In genomic region chr11:133520707-133521106, GRCh38 we compare ENCODE assay signal across 17 cellular contexts. TPM values are rescaled to one million over a fixed set of nuclear protein-coding genes. Genes with fewer than 3 reads are reported as not detected.
DNase-seq lines count a peak whose midpoint lies in the region; ATAC-seq, FAIRE-seq and TF ChIP-seq lines count a peak whose summit lies in the region.
"Had no signal": no experiment of that assay in that cellular context is flagged by ENCODE, and none has a peak within 500 bp of the region (broad histone marks: within the 10 kb centered on the region; RNA-seq: fewer than 3 reads in every experiment).

No MANE protein-coding gene starts in this region.

- H4K5ac ChIP-seq in H1 (ENCODE audit: insufficient read length, low read depth, low read length), result no peak overlapping the region

- H3K79me2 ChIP-seq in H1 (ENCODE audit: control insufficient read depth in 1 of 2, insufficient read depth in 2 of 2, low read length in 2 of 2), result no peaks in the 10 kb centered on the region

- no peak overlapping the region for H3K56ac ChIP-seq in H1 (replicated peaks; ENCODE audit: insufficient read length, low read depth, low read length)

- H3K27ac ChIP-seq in H1 (ENCODE audit: low read depth, low read length), result no peak overlapping the region
- H3K27ac ChIP-seq in right cardiac atrium (ENCODE audit: low read length), result peak overlapping the region; percentile 2
- no peak overlapping the region for H3K27ac ChIP-seq in left lung

- H3K9ac ChIP-seq in H1 (replicated peaks in 1 of 4; ENCODE audit: extremely low read depth in 1 of 4, low read depth in 3 of 4, low read length in 3 of 4), result no peak overlapping the region

- H3K4ac ChIP-seq in H1 (replicated peaks; ENCODE audit: insufficient read length, low read depth, low read length), result no peak overlapping the region

- intact Hi-C loops in right cardiac atrium (cut with DNase I), result no loop called here
- intact Hi-C loops in left lung (cut with DNase I), result no loop called here

- POLR2A ChIA-PET in H1 (lab: Charles Lee; ENCODE audit: partially characterized antibody), result interaction anchor here (0.9 kb wide), 1 partner anchor 44 kb away, joined by 3 read pairs; no protein-coding TSS in a partner anchor

- no peak overlapping the region for H3K23ac ChIP-seq in H1 (ENCODE audit: insufficient read length)

- no peak overlapping the region for H2AK5ac ChIP-seq in H1 (ENCODE audit: low read depth, low read length)

- TF ChIP-seq POLR2A in H1 (IDR thresholded peaks at IDR 0.05; ENCODE audit: control extremely low read depth in 1 of 2, low read depth in 2 of 2, low read length in 2 of 2), result no peak

- peak; percentile 93 to 94 for ATAC-seq in right cardiac atrium
- ATAC-seq in left lung, result no peak
- ATAC-seq in activated T-cell treated with anti-CD3 and anti-CD28 coated beads, Interleukin-2, amount 50 U/mL, for 72 hours (replicated peaks in 1 of 2), result no peak

- H4K91ac ChIP-seq in H1 (replicated peaks; ENCODE audit: insufficient read length, low read length), result no peak overlapping the region

- H3K27me3 ChIP-seq in H1 (replicated peaks in 1 of 4; ENCODE audit: control insufficient read depth in 3 of 4, extremely low read depth in 1 of 4, insufficient read depth in 3 of 4, low read length in 3 of 4) (no peaks in the 10 kb centered on the region), right cardiac atrium (ENCODE audit: control insufficient read depth, insufficient read depth) (no peaks in the 10 kb centered on the region), left lung (no peaks in the 10 kb centered on the region)

- H3K27me3 Mint-ChIP-seq in activated T-cell treated with anti-CD3 and anti-CD28 coated beads, Interleukin-2, amount 50 U/mL, for 72 hours (ENCODE audit: low read depth), result no peaks in the 10 kb centered on the region
- H3K27me3 Mint-ChIP-seq: CD4-positive, CD25-positive, alpha-beta regulatory T cell had no signal

- no peak for FAIRE-seq in H1 (lab: Jason Lieb, UNC)
- FAIRE-seq: H54 had no signal

- no peak overlapping the region for H2BK20ac ChIP-seq in H1 (ENCODE audit: low read length)

- no peak overlapping the region for H3K4me2 ChIP-seq in H1 (ENCODE audit: insufficient read depth in 1 of 2, low read depth in 2 of 2, low read length in 2 of 2)

- peaks cover 4% of the 10 kb centered on the region; the same call in 1 of the 2 replicates for H3K23me2 ChIP-seq in H1 (ENCODE audit: low read depth, low read length)

- WGBS in H1 (ENCODE audit: extremely low coverage in 1 of 2, insufficient coverage in 1 of 2, insufficient read length in 1 of 2, insufficient replicate concordance in 2 of 2, low coverage in 1 of 2, low lambda C conversion rate in 2 of 2, missing lambda C conversion rate in 1 of 2), 2 experiments, result 78% methylated on average over 6 of the region's 7 CpGs; no CpG with 5 or more reads in 1 of the 2 experiments
- 21% methylated on average over 7 of the region's 7 CpGs for WGBS in right cardiac atrium

- TF ChIP-seq CTCF in H1 (IDR thresholded peaks at IDR 0.05; ENCODE audit: control extremely low read depth in 1 of 3, insufficient read depth in 1 of 3, low read depth in 1 of 3, low read length in 3 of 3) (no peak), left lung (IDR thresholded peaks at IDR 0.05) (no peak)

- H3K36me3 ChIP-seq in H1 (ENCODE audit: control insufficient read depth in 2 of 4, insufficient read depth in 4 of 4, low read length in 3 of 4) (no peaks in the 10 kb centered on the region; a peak in 1 of 8 replicates), left lung (no peaks in the 10 kb centered on the region)

- H3K14ac ChIP-seq in H1 (ENCODE audit: insufficient read length), result no peak overlapping the region

- no peak for TF ChIP-seq RAD21 in H1 (IDR thresholded peaks at IDR 0.05 in 1 of 2, conservative IDR thresholded peaks at IDR 0.05 in 1 of 2; ENCODE audit: low read depth in 2 of 2, low read length in 2 of 2)

- H3K9me3 ChIP-seq in H1 (ENCODE audit: insufficient read depth in 2 of 2, low read depth in 1 of 2, low read length in 1 of 2) (no peaks in the 10 kb centered on the region), right cardiac atrium (ENCODE audit: control insufficient read depth, low read length) (no peaks in the 10 kb centered on the region), left lung (no peaks in the 10 kb centered on the region)

- H2AFZ ChIP-seq in H1 (ENCODE audit: low read length), result no peak overlapping the region

- peaks cover 2% of the 10 kb centered on the region for H3K79me1 ChIP-seq in H1 (ENCODE audit: low read depth, low read length)

- no peak overlapping the region for H3K27ac Mint-ChIP-seq in activated T-cell treated with anti-CD3 and anti-CD28 coated beads, Interleukin-2, amount 50 U/mL, for 72 hours
- H3K27ac Mint-ChIP-seq: CD4-positive, CD25-positive, alpha-beta regulatory T cell had no signal

- H3K4me1 ChIP-seq in H1 (replicated peaks in 1 of 4; ENCODE audit: control insufficient read depth in 3 of 4, insufficient read depth in 4 of 4, low read length in 3 of 4) (peaks cover 0 to 3% (median 2%) of the 10 kb centered on the region in 4 experiments; a peak in 1 of 7 replicates), right cardiac atrium (ENCODE audit: control insufficient read depth, insufficient read depth, low read length) (peaks cover 9% of the 10 kb centered on the region), left lung (no peaks in the 10 kb centered on the region)

- peaks cover 0 to 3% of the 10 kb centered on the region in 2 donors for H3K9me3 Mint-ChIP-seq in activated T-cell treated with anti-CD3 and anti-CD28 coated beads, Interleukin-2, amount 50 U/mL, for 72 hours

- H4K20me1 ChIP-seq in H1 (replicated peaks in 1 of 2; ENCODE audit: control insufficient read depth in 1 of 2, insufficient read depth in 2 of 2, low read length in 2 of 2), result peaks cover 0 to 1% of the 10 kb centered on the region in 2 experiments

- no peak overlapping the region for H2BK5ac ChIP-seq in H1 (ENCODE audit: low read depth, low read length)

- H3K36me3 Mint-ChIP-seq in activated T-cell treated with anti-CD3 and anti-CD28 coated beads, Interleukin-2, amount 50 U/mL, for 72 hours (ENCODE audit: insufficient read depth in 2 of 2), result no peaks in the 10 kb centered on the region
- H3K36me3 Mint-ChIP-seq: CD4-positive, CD25-positive, alpha-beta regulatory T cell had no signal

- H4K8ac ChIP-seq in H1 (ENCODE audit: extremely low read depth, insufficient read depth, low read length), result peak overlapping the region; percentile 51; the same call in 1 of the 2 replicates

- CTCF ChIA-PET in H1 (lab: Charles Lee; ENCODE audit: partially characterized antibody), result interaction anchor here (1.3 to 1.9 kb wide), 2 partner anchors 9 to 12 kb away, joined by 3 to 9 read pairs; no protein-coding TSS in a partner anchor

- no peak overlapping the region; the same call in 1 of the 2 replicates for H2BK15ac ChIP-seq in H1 (ENCODE audit: low read length)

- no peak for TF ChIP-seq EP300 in H1 (IDR thresholded peaks at IDR 0.05; ENCODE audit: borderline replicate concordance in 1 of 2, low read depth in 2 of 2, low read length in 2 of 2)

- no peak overlapping the region for H3K18ac ChIP-seq in H1 (ENCODE audit: extremely low read depth, low read length)

- no peak overlapping the region for H3K4me3 Mint-ChIP-seq in activated T-cell treated with anti-CD3 and anti-CD28 coated beads, Interleukin-2, amount 50 U/mL, for 72 hours
- H3K4me3 Mint-ChIP-seq: CD4-positive, CD25-positive, alpha-beta regulatory T cell had no signal

- DNase-seq in HT-29 (ENCODE audit: low spot score) (peak; percentile 21), H1 (ENCODE audit: low read depth in 1 of 2, low spot score in 2 of 2) (no peak), right cardiac atrium (peak; percentile 60 to 81 (median 79)), occipital lobe (lab: John Stamatoyannopoulos, UW) (peak; percentile 15), DMS 273 treated with DMSO at 0.1 percent for 48 hours (lab: John Stamatoyannopoulos, UW) (no peak), left lung (no peak)
- DNase-seq in stimulated activated CD4-positive, alpha-beta T cell treated with anti-CD3 and anti-CD28 coated beads, Interleukin-4, amount 100 ng/mL, for 24 hours, result no peak
- DNase-seq in activated T-cell treated with anti-CD3 and anti-CD28 coated beads, Interleukin-2, amount 50 U/mL, for 72 hours, result no peak
- DNase-seq: Calu3; CD4-positive, CD25-positive, alpha-beta regulatory T cell; DND-41; Karpas-422; NCI-H1417; NCI-H2029; NCI-H510A; NCI-H82 had no signal

- no peak overlapping the region for H2BK12ac ChIP-seq in H1 (ENCODE audit: low read depth, low read length)

- H3K4me3 ChIP-seq in H1 (ENCODE audit: extremely low read depth in 1 of 4, insufficient read depth in 2 of 4, low read depth in 3 of 4, low read length in 4 of 4) (no peak overlapping the region), right cardiac atrium (ENCODE audit: low read length) (no peak overlapping the region), left lung (no peak overlapping the region)

- no peaks in the 10 kb centered on the region for H3K4me1 Mint-ChIP-seq in activated T-cell treated with anti-CD3 and anti-CD28 coated beads, Interleukin-2, amount 50 U/mL, for 72 hours (ENCODE audit: low read depth)
- H3K4me1 Mint-ChIP-seq: CD4-positive, CD25-positive, alpha-beta regulatory T cell had no signal

- no peak overlapping the region for H2BK120ac ChIP-seq in H1 (replicated peaks; ENCODE audit: low read depth, low read length)

TF ChIP-seq in H1, 55 proteins besides CTCF, POLR2A, EP300 and RAD21:
- TF ChIP-seq KDM4A (IDR thresholded peaks at IDR 0.05; ENCODE audit: low read depth, low read length, severe bottlenecking) (no peak), HDAC2 (IDR thresholded peaks at IDR 0.05; ENCODE audit: borderline replicate concordance in 1 of 2, low read depth in 2 of 2, low read length in 2 of 2) (no peak), SP4 (IDR thresholded peaks at IDR 0.05; ENCODE audit: low read length) (no peak), SP1 (IDR thresholded peaks at IDR 0.05; ENCODE audit: low read depth, low read length) (no peak), GABPA (IDR thresholded peaks at IDR 0.05; ENCODE audit: borderline replicate concordance, insufficient read depth, low read length) (no peak)

RNA-seq across cellular contexts. Expression of gene OPCML, which starts 11.6 kb away (rescaled TPM):
- not detected in 2 replicates for total RNA-seq in HT-29 (2014; rRNA removed; shearing (Covaris generic))
- 2.1 and 2.3 TPM in 2 replicates for total RNA-seq in H1 (2021; fragmentation: NEBNext Ultra II Directional; extraction: Animal tissue kit (Norgen Biotek cat#: 25700))
- polyA plus RNA-seq in H1 (2011; rRNA removed), result 3.1 and 7.3 TPM in 2 replicates
- polyA plus RNA-seq in H1 (2011; cell fraction: cytosol; rRNA removed), result 1.9 TPM
- polyA plus RNA-seq in H1 (2011; cell fraction: nucleus; rRNA removed), result 5.7 TPM
- polyA plus RNA-seq in H1 (2012, experiment 1 of 2), result 0.60 to 1.3 TPM (median 0.80 TPM) in 4 replicates
- polyA plus RNA-seq in H1 (2012, experiment 2 of 2), result 0.28 TPM
- 1.1 TPM for polyA plus RNA-seq in H1 (2013, experiment 1 of 2)
- 1.1 TPM for polyA plus RNA-seq in H1 (2013, experiment 2 of 2)
- polyA minus RNA-seq in H1 (2011; rRNA and poly(A)+ RNA removed), result 7.1 and 13.5 TPM in 2 replicates
- 5.0 TPM for polyA minus RNA-seq in H1 (2011; cell fraction: cytosol; rRNA and poly(A)+ RNA removed)
- polyA minus RNA-seq in H1 (2011; cell fraction: nucleus; rRNA and poly(A)+ RNA removed), result 15.1 TPM
- total RNA-seq in right cardiac atrium, result 1 to 10 TPM in 3 of 4 donors, under 1 TPM in 1; 0.74 to 2.8 (median 1.5) TPM
- 0.14 TPM for polyA plus RNA-seq in right cardiac atrium
- total RNA-seq in occipital lobe, result 65.5 TPM
- total RNA-seq in left lung, result not detected
- total RNA-seq in activated T-cell treated with anti-CD3 and anti-CD28 coated beads, Interleukin-2, amount 50 U/mL, for 72 hours, result not detected
- total RNA-seq: Calu3; CD4-positive, CD25-positive, alpha-beta regulatory T cell had no signal
- polyA plus RNA-seq: CD4-positive, CD25-positive, alpha-beta regulatory T cell had no signal

Comparison
In these comparisons a context has a peak if more than half of its experiments do, and no peak if none do; other contexts are left out.
1. DNase-seq: peak in HT-29 (single experiment), right cardiac atrium (3 of 3) and occipital lobe (single experiment); none in H1 (0 of 2), DMS 273 treated with DMSO at 0.1 percent for 48 hours (single experiment), stimulated activated CD4-positive, alpha-beta T cell treated with anti-CD3 and anti-CD28 coated beads, Interleukin-4, amount 100 ng/mL, for 24 hours (single experiment), left lung (0 of 2) and activated T-cell treated with anti-CD3 and anti-CD28 coated beads, Interleukin-2, amount 50 U/mL, for 72 hours (0 of 2).
2. ATAC-seq: peak in right cardiac atrium (2 of 2); none in left lung (single experiment) and activated T-cell treated with anti-CD3 and anti-CD28 coated beads, Interleukin-2, amount 50 U/mL, for 72 hours (0 of 2).
3. RNA of gene OPCML, which starts 11.6 kb away (total RNA-seq): 65.5 TPM in occipital lobe (single experiment); 2.1 to 2.3 TPM in H1, 0.74 to 2.8 TPM in right cardiac atrium, not detected in left lung, not detected in HT-29 and not detected in activated T-cell treated with anti-CD3 and anti-CD28 coated beads, Interleukin-2, amount 50 U/mL, for 72 hours; every median in the first group is over 10 times any median in the second.